In the genomic region with DNA sequence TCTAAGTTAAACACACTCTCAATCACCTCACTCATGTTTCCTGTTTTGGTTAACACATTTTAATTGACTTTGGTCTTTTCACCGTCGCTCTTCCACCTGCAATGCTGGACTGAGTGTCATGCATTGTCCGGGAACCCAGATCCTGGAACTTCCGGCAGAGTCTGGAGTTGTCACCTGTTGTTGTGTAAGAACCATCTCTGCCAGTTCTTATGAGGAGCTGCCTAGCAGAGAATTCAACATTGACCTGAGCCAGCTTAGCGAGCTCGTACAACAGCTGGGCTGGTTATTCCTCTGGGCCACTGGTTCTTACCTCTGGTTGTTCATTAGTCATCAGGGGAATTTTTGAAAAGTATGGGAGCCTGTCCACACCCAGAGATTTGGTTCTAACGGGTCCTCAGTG, we compare ENCODE assay signal across 15 cellular contexts.
"Had no signal": no experiment of that assay in that cellular context is flagged by ENCODE, and none has a peak within 500 bp of the region (broad histone marks: within the 10 kb centered on the region; RNA-seq: fewer than 3 reads in every experiment).

No MANE protein-coding gene starts in this region.

- H3K27ac ChIP-seq: brain microvascular endothelial cell, esophagus squamous epithelium, ovary, spleen, stomach, testis, upper lobe of left lung, VCaP had no signal

- H3K4me3 Mint-ChIP-seq: dendritic cell treated with granulocyte-macrophage colony-stimulating factor and Interleukin-4, amounts not matched to agents 40 ng/mL and 50 ng/mL, for 4 days; neural crest cell had no signal

- H3K36me3 ChIP-seq: brain microvascular endothelial cell, esophagus squamous epithelium, ovary, spleen, stomach, upper lobe of left lung had no signal

- H3K27me3 ChIP-seq: brain microvascular endothelial cell, esophagus squamous epithelium, ovary, spleen, stomach, testis, upper lobe of left lung had no signal

- H3K27ac Mint-ChIP-seq: dendritic cell treated with granulocyte-macrophage colony-stimulating factor and Interleukin-4, amounts not matched to agents 40 ng/mL and 50 ng/mL, for 4 days had no signal

- DNase-seq: activated CD4-positive, alpha-beta T cell treated with anti-CD3 and anti-CD28 coated beads for 1 hour; activated CD4-positive, alpha-beta T cell treated with anti-CD3 and anti-CD28 coated beads, Interleukin-2, amount 50 U/mL, for 48 hours; activated gamma-delta T cell treated with Interleukin-2 at 50 U/mL for 16 hours; anterior cingulate cortex; brain microvascular endothelial cell; esophagus squamous epithelium; ovary; spleen; stomach; upper lobe of left lung had no signal

- ATAC-seq: sciatic nerve had no signal

- H3K9me3 Mint-ChIP-seq: dendritic cell treated with granulocyte-macrophage colony-stimulating factor and Interleukin-4, amounts not matched to agents 40 ng/mL and 50 ng/mL, for 4 days had no signal

- H3K4me3 ChIP-seq: esophagus squamous epithelium, ovary, spleen, stomach, testis, upper lobe of left lung had no signal

- H3K9me3 ChIP-seq: esophagus squamous epithelium, ovary, spleen, stomach, testis, upper lobe of left lung had no signal

- H3K4me1 ChIP-seq: esophagus squamous epithelium, stomach, testis, upper lobe of left lung had no signal
